Comparison of ENCODE assay signal across 8 cellular contexts in genomic region chr1:207321790-207322530, GRCh38. TPM values are rescaled to one million over a fixed set of nuclear protein-coding genes. Genes with fewer than 3 reads are reported as not detected.
DNase-seq lines count a peak whose midpoint lies in the region; ATAC-seq lines count a peak whose summit lies in the region.

No MANE protein-coding gene starts in this region.

- H2BK120ac ChIP-seq in trophoblast cell (ENCODE audit: insufficient read depth, low read length, poor library complexity): peak overlapping the region; percentile 81

- H2BK12ac ChIP-seq in trophoblast cell (ENCODE audit: low read length): peak overlapping the region; percentile 72

- no peak overlapping the region for H2AK5ac ChIP-seq in trophoblast cell (ENCODE audit: low read length)

- H3K27me3 Mint-ChIP-seq in activated CD4-positive, alpha-beta T cell treated with anti-CD3 and anti-CD28 coated beads, Interleukin-2, amount 10 ng/mL, durations not matched to agents 24 days and 14 days: peaks cover 3% of the 10 kb centered on the region
- H3K27me3 Mint-ChIP-seq in activated CD8-positive, alpha-beta T cell treated with anti-CD3 and anti-CD28 coated beads, Interleukin-2, amount 10 ng/mL, durations not matched to agents 7 days and 5 days (ENCODE audit: low read depth): no peaks in the 10 kb centered on the region

- H3K23ac ChIP-seq in trophoblast cell (ENCODE audit: low read length): no peak overlapping the region

- POLR2A ChIA-PET in activated CD8-positive, alpha-beta T cell treated with anti-CD3 and anti-CD28 coated beads, Interleukin-2, amount 10 ng/mL, durations not matched to agents 7 days and 5 days (lab: Charles Lee): interaction anchor here (0.7 to 7.0 kb wide), 32 partner anchors 8 to 502 kb away, joined by 3 to 169 read pairs (median 5); partner anchors contain the start of genes C4BPB and FCMR

- no CpG with 5 or more reads among the region's 36 CpGs for WGBS in trophoblast cell (ENCODE audit: extremely low coverage, insufficient coverage, insufficient read length)

- ATAC-seq in activated CD8-positive, alpha-beta T cell treated with anti-CD3 and anti-CD28 coated beads, Interleukin-2, amount 10 ng/mL, durations not matched to agents 7 days and 5 days: no peak
- peak; percentile 10 for ATAC-seq in Right ventricle myocardium superior (ENCODE audit: poor library complexity)
- no peak for ATAC-seq in GM19351 (IDR thresholded peaks at IDR 0.05; ENCODE audit: unreplicated experiment)

- H3K14ac ChIP-seq in trophoblast cell (ENCODE audit: low read length): peak overlapping the region; percentile 75

- peak overlapping the region; percentile 82 for H4K91ac ChIP-seq in trophoblast cell (ENCODE audit: low read depth, low read length)

- H4K8ac ChIP-seq in trophoblast cell (ENCODE audit: low read depth, low read length): peak overlapping the region; percentile 80

- H3K27ac ChIP-seq in HUES48 (ENCODE audit: low read depth, low read length): peak overlapping the region; percentile 89
- H3K27ac ChIP-seq in trophoblast cell (ENCODE audit: low read depth, low read length): peak overlapping the region; percentile 75

- H3K79me2 ChIP-seq in trophoblast cell (ENCODE audit: control insufficient read depth, insufficient read depth, low read length, poor library complexity): peaks cover 5% of the 10 kb centered on the region

- peaks cover 7% of the 10 kb centered on the region for H3K9me3 Mint-ChIP-seq in activated CD4-positive, alpha-beta T cell treated with anti-CD3 and anti-CD28 coated beads, Interleukin-2, amount 10 ng/mL, durations not matched to agents 24 days and 14 days
- no peaks in the 10 kb centered on the region for H3K9me3 Mint-ChIP-seq in activated CD8-positive, alpha-beta T cell treated with anti-CD3 and anti-CD28 coated beads, Interleukin-2, amount 10 ng/mL, durations not matched to agents 7 days and 5 days (ENCODE audit: insufficient read depth)

- H3K9ac ChIP-seq in HUES48 (ENCODE audit: low read depth, low read length): peak overlapping the region; percentile 86
- H3K9ac ChIP-seq in trophoblast cell (ENCODE audit: low read length): peak overlapping the region; percentile 62

- intact Hi-C loops in activated CD4-positive, alpha-beta T cell treated with anti-CD3 and anti-CD28 coated beads, Interleukin-2, amount 10 ng/mL, durations not matched to agents 24 days and 14 days (cut with micrococcal nuclease): loop anchor here (1.0 to 2.0 kb wide), 9 partner anchors 14 to 399 kb away; partner anchors contain the start of gene YOD1
- intact Hi-C loops in Right ventricle myocardium superior (cut with DNase I): no loop called here

- peaks cover 8% of the 10 kb centered on the region for H3K79me1 ChIP-seq in trophoblast cell (ENCODE audit: low read length)

- peak overlapping the region; percentile 55 for H3K4ac ChIP-seq in trophoblast cell (ENCODE audit: low read depth, low read length)

- peak overlapping the region; percentile 79 for H3K18ac ChIP-seq in trophoblast cell (ENCODE audit: low read length)

- H3K36me3 Mint-ChIP-seq in activated CD4-positive, alpha-beta T cell treated with anti-CD3 and anti-CD28 coated beads, Interleukin-2, amount 10 ng/mL, durations not matched to agents 24 days and 14 days (ENCODE audit: low read depth): peaks cover 38% of the 10 kb centered on the region
- H3K36me3 Mint-ChIP-seq in activated CD8-positive, alpha-beta T cell treated with anti-CD3 and anti-CD28 coated beads, Interleukin-2, amount 10 ng/mL, durations not matched to agents 7 days and 5 days (ENCODE audit: low read depth): peaks cover 48% of the 10 kb centered on the region

- peak overlapping the region; percentile 98 for H3K4me3 Mint-ChIP-seq in activated CD4-positive, alpha-beta T cell treated with anti-CD3 and anti-CD28 coated beads, Interleukin-2, amount 10 ng/mL, durations not matched to agents 24 days and 14 days
- H3K4me3 Mint-ChIP-seq in activated CD8-positive, alpha-beta T cell treated with anti-CD3 and anti-CD28 coated beads, Interleukin-2, amount 10 ng/mL, durations not matched to agents 7 days and 5 days: peak overlapping the region; percentile 92

- peak overlapping the region; percentile 100 for H3K27ac Mint-ChIP-seq in activated CD4-positive, alpha-beta T cell treated with anti-CD3 and anti-CD28 coated beads, Interleukin-2, amount 10 ng/mL, durations not matched to agents 24 days and 14 days
- peak overlapping the region; percentile 99 for H3K27ac Mint-ChIP-seq in activated CD8-positive, alpha-beta T cell treated with anti-CD3 and anti-CD28 coated beads, Interleukin-2, amount 10 ng/mL, durations not matched to agents 7 days and 5 days

- H3K4me2 ChIP-seq in trophoblast cell (ENCODE audit: low read length): peak overlapping the region; percentile 79

- peak overlapping the region; percentile 65 for H4K12ac ChIP-seq in trophoblast cell (ENCODE audit: low read depth, low read length)

- peak overlapping the region; percentile 78 for H3K4me3 ChIP-seq in HUES48 (ENCODE audit: low read depth, low read length)
- peak overlapping the region; percentile 73 for H3K4me3 ChIP-seq in trophoblast cell (ENCODE audit: low read depth, low read length)

- no peaks in the 10 kb centered on the region for H3K27me3 ChIP-seq in HUES48 (ENCODE audit: control insufficient read depth, insufficient read depth, low read length)
- no peaks in the 10 kb centered on the region for H3K27me3 ChIP-seq in trophoblast cell (ENCODE audit: insufficient read depth, low read length)

- H2AFZ ChIP-seq in trophoblast cell (ENCODE audit: insufficient read depth, low read length, poor library complexity): peak overlapping the region; percentile 77

- H3K4me1 Mint-ChIP-seq in activated CD4-positive, alpha-beta T cell treated with anti-CD3 and anti-CD28 coated beads, Interleukin-2, amount 10 ng/mL, durations not matched to agents 24 days and 14 days: peaks cover 38% of the 10 kb centered on the region
- H3K4me1 Mint-ChIP-seq in activated CD8-positive, alpha-beta T cell treated with anti-CD3 and anti-CD28 coated beads, Interleukin-2, amount 10 ng/mL, durations not matched to agents 7 days and 5 days (ENCODE audit: low read depth): peaks cover 31% of the 10 kb centered on the region

- H2BK5ac ChIP-seq in trophoblast cell (ENCODE audit: low read depth, low read length, poor library complexity): peak overlapping the region; percentile 67

- H3K4me1 ChIP-seq in HUES48 (ENCODE audit: control insufficient read depth, insufficient read depth, low read length) (peaks cover 4% of the 10 kb centered on the region), trophoblast cell (ENCODE audit: control insufficient read depth in 1 of 2, insufficient read depth in 2 of 2, low read length in 2 of 2) (peaks cover 0 to 4% of the 10 kb centered on the region in 2 experiments)

- no peaks in the 10 kb centered on the region for H3K9me3 ChIP-seq in HUES48 (ENCODE audit: control insufficient read depth, insufficient read depth, low read length)
- no peaks in the 10 kb centered on the region for H3K9me3 ChIP-seq in trophoblast cell (ENCODE audit: insufficient read depth, low read depth, low read length)

- DNase-seq in activated CD4-positive, alpha-beta T cell treated with anti-CD3 and anti-CD28 coated beads, Interleukin-2, amount 10 ng/mL, durations not matched to agents 24 days and 14 days: no peak
- no peak for DNase-seq in activated CD4-positive, alpha-beta T cell treated with anti-CD3 and anti-CD28 coated beads, Interleukin-2, amount 50 U/mL, for 48 hours
- no peak for DNase-seq in activated CD8-positive, alpha-beta T cell treated with anti-CD3 and anti-CD28 coated beads, Interleukin-2, amount 10 ng/mL, durations not matched to agents 7 days and 5 days
- DNase-seq in Right ventricle myocardium superior (no peak), trophoblast cell (peak; percentile 13 to 54), middle frontal gyrus (ENCODE audit: extremely low spot score, low spot score) (no peak)

- H3K36me3 ChIP-seq in HUES48 (ENCODE audit: control insufficient read depth, insufficient read depth, low read length) (peaks cover 36% of the 10 kb centered on the region), trophoblast cell (ENCODE audit: control insufficient read depth in 1 of 2, insufficient read depth in 2 of 2, low read length in 2 of 2) (no peaks in the 10 kb centered on the region)

- CTCF ChIA-PET in activated CD8-positive, alpha-beta T cell treated with anti-CD3 and anti-CD28 coated beads, Interleukin-2, amount 10 ng/mL, durations not matched to agents 7 days and 5 days (lab: Charles Lee): interaction anchor here (0.6 to 5.9 kb wide), 15 partner anchors 10 to 766 kb away, joined by 3 to 46 read pairs (median 3); partner anchors contain the start of gene C4BPB

RNA-seq across cellular contexts. Expression of gene CD55, which starts 0.5 kb away (rescaled TPM):
- 133 and 142 TPM in 2 replicates for total RNA-seq in activated CD4-positive, alpha-beta T cell treated with anti-CD3 and anti-CD28 coated beads, Interleukin-2, amount 10 ng/mL, durations not matched to agents 24 days and 14 days
- 10 to 100 TPM; 82.1 to 85.5 TPM for total RNA-seq in activated CD8-positive, alpha-beta T cell treated with anti-CD3 and anti-CD28 coated beads, Interleukin-2, amount 10 ng/mL, durations not matched to agents 7 days and 5 days
- total RNA-seq in Right ventricle myocardium superior: 73.6 TPM
- 174 and 177 TPM in 2 replicates for polyA plus RNA-seq in trophoblast cell (2013)

Comparison
In these comparisons a context has a peak if more than half of its experiments do, and no peak if none do; other contexts are left out.
1. DNase-seq: peak in trophoblast cell (2 of 2); none in activated CD4-positive, alpha-beta T cell treated with anti-CD3 and anti-CD28 coated beads, Interleukin-2, amount 10 ng/mL, durations not matched to agents 24 days and 14 days (single experiment), activated CD4-positive, alpha-beta T cell treated with anti-CD3 and anti-CD28 coated beads, Interleukin-2, amount 50 U/mL, for 48 hours (0 of 2), activated CD8-positive, alpha-beta T cell treated with anti-CD3 and anti-CD28 coated beads, Interleukin-2, amount 10 ng/mL, durations not matched to agents 7 days and 5 days (single experiment), Right ventricle myocardium superior (single experiment) and middle frontal gyrus (single experiment).